1 cellular context compared by ENCODE assay signal in the genomic region with DNA sequence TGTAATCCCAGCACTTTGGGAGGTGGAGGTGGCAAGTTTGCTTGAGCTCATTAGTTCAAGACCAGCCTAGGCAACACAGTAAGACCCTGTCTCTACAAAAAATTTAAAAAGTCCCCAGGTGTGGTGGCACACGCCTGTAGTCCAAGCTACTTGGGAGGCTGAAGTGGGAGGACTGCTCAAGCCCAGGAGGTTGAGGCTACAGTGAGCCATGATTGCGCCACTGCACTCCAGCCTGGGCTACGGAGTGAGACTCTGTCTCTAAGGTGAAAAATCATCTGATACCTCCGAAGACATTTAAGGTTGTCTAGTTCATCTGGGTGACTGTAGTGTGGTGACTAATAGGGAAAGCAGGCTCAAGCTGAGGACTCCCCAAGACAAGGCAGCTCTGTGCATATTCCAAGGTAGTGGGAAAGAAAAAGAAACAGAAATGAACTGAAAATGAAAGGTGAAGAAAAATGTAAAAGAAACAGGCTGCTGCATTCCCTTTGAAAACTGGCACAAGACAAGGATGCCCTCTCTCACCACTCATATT.
TF ChIP-seq lines count a peak whose summit lies in the region.

No MANE protein-coding gene starts in this region.

TF ChIP-seq in K562, 482 proteins besides CTCF, POLR2A, EP300 and RAD21:
- TF ChIP-seq ZC3H11A (IDR thresholded peaks at IDR 0.05; ENCODE audit: low read depth, low read length) (no peak), CEBPB (tag; IDR thresholded peaks at IDR 0.05) (peak; percentile 44)
